Comparison of ENCODE assay signal across 13 cellular contexts in genomic region chr16:27723711-27724490, GRCh38.
DNase-seq lines count a peak whose midpoint lies in the region; ATAC-seq and TF ChIP-seq lines count a peak whose summit lies in the region.
"Had no signal": no experiment of that assay in that cellular context is flagged by ENCODE, and none has a peak within 500 bp of the region (broad histone marks: within the 10 kb centered on the region; RNA-seq: fewer than 3 reads in every experiment).

No MANE protein-coding gene starts in this region.

- H3K79me2 ChIP-seq in GM23338 (replicated peaks; ENCODE audit: insufficient read depth) (no peaks in the 10 kb centered on the region), trophoblast cell (ENCODE audit: control insufficient read depth, insufficient read depth, low read length, poor library complexity) (no peaks in the 10 kb centered on the region)

- H4K20me1 ChIP-seq in GM23338 (replicated peaks; ENCODE audit: insufficient read depth): no peaks in the 10 kb centered on the region

- H2BK12ac ChIP-seq in trophoblast cell (ENCODE audit: low read length): no peak overlapping the region

- peak overlapping the region; percentile 34 for H4K91ac ChIP-seq in trophoblast cell (ENCODE audit: low read depth, low read length)

- H3K27ac ChIP-seq in GM23338 (ENCODE audit: low read depth) (no peak overlapping the region), trophoblast cell (ENCODE audit: low read depth, low read length) (no peak overlapping the region)

- H4K12ac ChIP-seq in trophoblast cell (ENCODE audit: low read depth, low read length): no peak overlapping the region

- H3K4me1 ChIP-seq in GM23338 (ENCODE audit: insufficient read depth) (no peaks in the 10 kb centered on the region; the same call in 1 of the 2 replicates), trophoblast cell (ENCODE audit: control insufficient read depth in 1 of 2, insufficient read depth in 2 of 2, low read length in 2 of 2) (peaks cover 4 to 12% of the 10 kb centered on the region in 2 experiments)

- H2BK120ac ChIP-seq in trophoblast cell (ENCODE audit: insufficient read depth, low read length, poor library complexity): no peak overlapping the region

- ATAC-seq in GM23338: no peak
- ATAC-seq in GM19324 (IDR thresholded peaks at IDR 0.05; ENCODE audit: low FRiP score, unreplicated experiment): no peak
- ATAC-seq in GM18861 (IDR thresholded peaks at IDR 0.05; ENCODE audit: unreplicated experiment): no peak
- ATAC-seq: naive thymus-derived CD8-positive, alpha-beta T cell had no signal

- no CpG with 5 or more reads among the region's 15 CpGs for WGBS in trophoblast cell (ENCODE audit: extremely low coverage, insufficient coverage, insufficient read length)

- DNase-seq in GM23338 (ENCODE audit: low spot score): no peak
- DNase-seq in NCI-H2196 (lab: John Stamatoyannopoulos, UW; ENCODE audit: unreplicated experiment): peak; percentile 51
- peak; percentile 5 for DNase-seq in dermis blood vessel endothelial cell
- no peak for DNase-seq in trophoblast cell
- DNase-seq in superior temporal gyrus (ENCODE audit: extremely low spot score): no peak
- DNase-seq in H4 (ENCODE audit: low spot score): no peak
- DNase-seq: activated T-cell treated with anti-CD3 and anti-CD28 coated beads, Interleukin-2, amount 50 U/mL, for 48 hours; CD4-positive, alpha-beta T cell; HCEC 1CT; NCI-H1436 treated with DMSO at 0.1 percent for 48 hours had no signal

- TF ChIP-seq CTCF in GM23338 (conservative IDR thresholded peaks at IDR 0.05; ENCODE audit: low read depth in 2 of 2): no peak

- peak overlapping the region; percentile 62 for H3K18ac ChIP-seq in trophoblast cell (ENCODE audit: low read length)

- H3K9me3 ChIP-seq in trophoblast cell (ENCODE audit: insufficient read depth, low read depth, low read length): peaks cover 1% of the 10 kb centered on the region

- H3K27me3 ChIP-seq in GM23338 (ENCODE audit: insufficient read depth) (no peaks in the 10 kb centered on the region), trophoblast cell (ENCODE audit: insufficient read depth, low read length) (no peaks in the 10 kb centered on the region)

- no peak overlapping the region for H3K4me3 Mint-ChIP-seq in GM23338
- H3K4me3 Mint-ChIP-seq: CD4-positive, alpha-beta T cell; naive thymus-derived CD8-positive, alpha-beta T cell had no signal

- H2AK5ac ChIP-seq in trophoblast cell (ENCODE audit: low read length): peak overlapping the region; percentile 60

- no peak overlapping the region for H3K14ac ChIP-seq in trophoblast cell (ENCODE audit: low read length)

- H3K36me3 ChIP-seq in GM23338 (ENCODE audit: insufficient read depth) (no peaks in the 10 kb centered on the region; the same call in 1 of the 2 replicates), trophoblast cell (ENCODE audit: control insufficient read depth in 1 of 2, insufficient read depth in 2 of 2, low read length in 2 of 2) (peaks cover 8 to 15% of the 10 kb centered on the region in 2 experiments)

- peaks cover 7% of the 10 kb centered on the region for H3K27me3 Mint-ChIP-seq in GM23338 (ENCODE audit: insufficient read depth, low read depth, poor library complexity)
- H3K27me3 Mint-ChIP-seq: CD4-positive, alpha-beta T cell; naive thymus-derived CD8-positive, alpha-beta T cell had no signal

- H3K79me1 ChIP-seq in trophoblast cell (ENCODE audit: low read length): no peaks in the 10 kb centered on the region

- no peak overlapping the region for H3K4me3 ChIP-seq in GM23338
- H3K4me3 ChIP-seq in trophoblast cell (ENCODE audit: low read depth, low read length): no peak overlapping the region

- no peak overlapping the region for H3K4me2 ChIP-seq in GM23338
- H3K4me2 ChIP-seq in trophoblast cell (ENCODE audit: low read length): no peak overlapping the region

- H2AFZ ChIP-seq in GM23338: no peak overlapping the region
- no peak overlapping the region for H2AFZ ChIP-seq in trophoblast cell (ENCODE audit: insufficient read depth, low read length, poor library complexity)

- H3K23ac ChIP-seq in trophoblast cell (ENCODE audit: low read length): no peak overlapping the region

- no peak overlapping the region for H4K8ac ChIP-seq in trophoblast cell (ENCODE audit: low read depth, low read length)

- peaks cover 2% of the 10 kb centered on the region; the same call in 1 of the 3 replicates for H3K9me3 Mint-ChIP-seq in GM23338
- H3K9me3 Mint-ChIP-seq: CD4-positive, alpha-beta T cell; naive thymus-derived CD8-positive, alpha-beta T cell had no signal

- H3K9me2 ChIP-seq in GM23338 (ENCODE audit: insufficient read depth): no peaks in the 10 kb centered on the region

- H3K4ac ChIP-seq in trophoblast cell (ENCODE audit: low read depth, low read length): no peak overlapping the region

- peaks cover 12% of the 10 kb centered on the region for H3K4me1 Mint-ChIP-seq in GM23338

- H3F3A ChIP-seq in GM23338 (replicated peaks; ENCODE audit: low read depth): no peaks in the 10 kb centered on the region

- H3K27ac Mint-ChIP-seq in GM23338: peak overlapping the region; percentile 58
- H3K27ac Mint-ChIP-seq: CD4-positive, alpha-beta T cell had no signal

- H3K36me3 Mint-ChIP-seq in GM23338 (ENCODE audit: low read depth): peaks cover 30% of the 10 kb centered on the region

- H2BK5ac ChIP-seq in trophoblast cell (ENCODE audit: low read depth, low read length, poor library complexity): no peak overlapping the region

- H3K9ac ChIP-seq in trophoblast cell (ENCODE audit: low read length): no peak overlapping the region

TF ChIP-seq in GM23338, 12 proteins besides CTCF, POLR2A, EP300 and RAD21 (continues in another document):
- TF ChIP-seq REST (IDR thresholded peaks at IDR 0.05; ENCODE audit: unreplicated experiment) (no peak), JUNB (IDR thresholded peaks at IDR 0.05; ENCODE audit: unreplicated experiment) (no peak), CREB1 (CRISPR knock-in tag; IDR thresholded peaks at IDR 0.05; ENCODE audit: low read depth) (no peak), STAT1 (IDR thresholded peaks at IDR 0.05; ENCODE audit: unreplicated experiment) (no peak), ZNF331 (CRISPR knock-in tag; IDR thresholded peaks at IDR 0.05; ENCODE audit: low read depth) (no peak), NANOG (IDR thresholded peaks at IDR 0.05; ENCODE audit: borderline replicate concordance) (no peak)
- TF ChIP-seq, protein P1, sequence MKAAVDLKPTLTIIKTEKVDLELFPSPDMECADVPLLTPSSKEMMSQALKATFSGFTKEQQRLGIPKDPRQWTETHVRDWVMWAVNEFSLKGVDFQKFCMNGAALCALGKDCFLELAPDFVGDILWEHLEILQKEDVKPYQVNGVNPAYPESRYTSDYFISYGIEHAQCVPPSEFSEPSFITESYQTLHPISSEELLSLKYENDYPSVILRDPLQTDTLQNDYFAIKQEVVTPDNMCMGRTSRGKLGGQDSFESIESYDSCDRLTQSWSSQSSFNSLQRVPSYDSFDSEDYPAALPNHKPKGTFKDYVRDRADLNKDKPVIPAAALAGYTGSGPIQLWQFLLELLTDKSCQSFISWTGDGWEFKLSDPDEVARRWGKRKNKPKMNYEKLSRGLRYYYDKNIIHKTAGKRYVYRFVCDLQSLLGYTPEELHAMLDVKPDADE (IDR thresholded peaks at IDR 0.05): no peak

Comparison
In these comparisons a context has a peak if more than half of its experiments do, and no peak if none do; other contexts are left out.
1. DNase-seq: peak in NCI-H2196 (single experiment) and dermis blood vessel endothelial cell (single experiment); none in GM23338 (single experiment), trophoblast cell (0 of 2), superior temporal gyrus (single experiment) and H4 (single experiment).